1 cellular context compared by ENCODE assay signal in genomic region chr12:117470804-117471203, GRCh38.
TF ChIP-seq lines count a peak whose summit lies in the region.

No MANE protein-coding gene starts in this region.

TF ChIP-seq in liver, 16 proteins besides CTCF, POLR2A, EP300 and RAD21 (continued from another document):
- TF ChIP-seq ZBTB33 (IDR thresholded peaks at IDR 0.05), result no peak
